ENCODE assay signal across 1 cellular context in the genomic region with DNA sequence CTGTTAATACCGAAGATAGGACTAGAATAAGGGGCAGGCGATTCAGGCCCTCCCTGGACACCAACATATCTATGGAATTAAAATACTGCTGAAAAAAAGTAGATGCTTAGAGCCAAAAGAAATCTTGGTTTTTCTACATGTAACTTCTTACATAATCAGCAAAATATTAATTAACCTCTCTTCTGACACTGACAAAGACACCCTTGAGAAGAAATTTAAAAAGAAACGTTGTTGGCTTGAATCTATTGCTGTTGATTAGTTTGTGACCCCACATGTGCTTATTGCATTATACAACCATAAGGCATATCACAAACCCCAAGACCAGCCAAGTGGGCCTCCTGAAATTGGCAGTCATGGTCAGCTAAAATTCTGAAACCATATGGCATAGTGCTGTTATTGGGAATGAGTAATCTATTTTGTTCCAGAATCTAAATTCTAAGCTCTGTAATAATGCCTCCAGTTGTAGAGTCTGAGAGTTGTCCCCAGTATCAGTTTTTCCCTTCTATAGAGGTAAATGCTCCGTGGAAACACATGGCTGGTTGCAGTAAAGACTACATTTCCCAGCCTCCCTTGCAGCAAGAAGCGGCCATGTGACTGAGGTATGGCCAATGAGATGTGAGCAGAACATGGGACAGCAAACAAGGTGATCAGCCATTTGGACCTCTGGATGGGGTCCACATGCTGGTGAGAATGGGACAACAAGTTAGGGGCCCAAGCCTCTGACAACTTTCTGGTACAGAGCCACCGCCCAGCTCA.
TF ChIP-seq lines count a peak whose summit lies in the region.

No MANE protein-coding gene starts in this region.

TF ChIP-seq in K562, 482 proteins besides CTCF, POLR2A, EP300 and RAD21 (continued from another document):
- TF ChIP-seq NR2C1 (IDR thresholded peaks at IDR 0.05) (0 out of 2 replicates have a peak, but pooled peaks have one; percentile 8), NR2C1 (tag; IDR thresholded peaks at IDR 0.05) (no peak), MXI1 (IDR thresholded peaks at IDR 0.05; ENCODE audit: low read depth, low read length) (peak; percentile 69; the same call in 1 of the 2 replicates), FOXP1 (CRISPR knock-in tag; IDR thresholded peaks at IDR 0.05) (no peak), CBX3 (IDR thresholded peaks at IDR 0.05; ENCODE audit: borderline replicate concordance in 1 of 2, low read length in 2 of 2) (peak in 1 of 2 experiments; percentile 87; a peak in 1 of 3 replicates), HDAC3 (IDR thresholded peaks at IDR 0.05; ENCODE audit: borderline replicate concordance, partially characterized antibody) (no peak), ZC3H8 (IDR thresholded peaks at IDR 0.05) (no peak), NR3C1 (CRISPR knock-in tag; IDR thresholded peaks at IDR 0.05) (no peak), ZNF436 (CRISPR knock-in tag; IDR thresholded peaks at IDR 0.05) (no peak), ZNF77 (CRISPR knock-in tag; IDR thresholded peaks at IDR 0.05) (no peak), ZNF316 (IDR thresholded peaks at IDR 0.05) (peak; percentile 87), RHOXF2B (CRISPR knock-in tag; conservative IDR thresholded peaks at IDR 0.05) (no peak), JUNB (CRISPR knock-in tag; conservative IDR thresholded peaks at IDR 0.05) (no peak), ARNT (IDR thresholded peaks at IDR 0.05) (peak in 1 of 2 experiments; percentile 28; a peak in 1 of 4 replicates), ZNF143 (CRISPR knock-in tag; IDR thresholded peaks at IDR 0.05) (peak; percentile 96), ZFP1 (CRISPR knock-in tag; IDR thresholded peaks at IDR 0.05) (no peak), NRF1 (conservative IDR thresholded peaks at IDR 0.05 in 1 of 2, IDR thresholded peaks at IDR 0.05 in 1 of 2) (no peak), MBD2 (IDR thresholded peaks at IDR 0.05; ENCODE audit: borderline replicate concordance, low read depth) (peak; percentile 83), GABPB2 (CRISPR knock-in tag; conservative IDR thresholded peaks at IDR 0.05) (no peak), EP400 (IDR thresholded peaks at IDR 0.05) (peak; percentile 65), HNRNPUL1 (IDR thresholded peaks at IDR 0.05; ENCODE audit: low read length) (no peak), NFYB (IDR thresholded peaks at IDR 0.05; ENCODE audit: extremely low read depth, insufficient read length) (peak; percentile 54), NFE2 (IDR thresholded peaks at IDR 0.05; ENCODE audit: low read depth) (no peak), RNF2 (IDR thresholded peaks at IDR 0.05) (no peak; the same call in 1 of the 2 replicates), CREB1 (IDR thresholded peaks at IDR 0.05) (no peak), CREB1 (CRISPR knock-in tag; IDR thresholded peaks at IDR 0.05) (no peak), ETV6 (IDR thresholded peaks at IDR 0.05; ENCODE audit: borderline replicate concordance in 1 of 2, low read depth in 2 of 2, low read length in 1 of 2) (no peak), ETV6 (CRISPR knock-in tag; IDR thresholded peaks at IDR 0.05; ENCODE audit: borderline replicate concordance) (no peak), SMARCB1 (IDR thresholded peaks at IDR 0.05; ENCODE audit: insufficient read length, low read depth) (no peak), MEF2A (IDR thresholded peaks at IDR 0.05; ENCODE audit: control insufficient read depth, low read depth, low read length) (no peak), RBM17 (IDR thresholded peaks at IDR 0.05; ENCODE audit: borderline replicate concordance, low read depth, low read length) (no peak), ZNF445 (CRISPR knock-in tag; IDR thresholded peaks at IDR 0.05; ENCODE audit: low read depth) (no peak), ZNF561 (CRISPR knock-in tag; conservative IDR thresholded peaks at IDR 0.05) (no peak)
- TF ChIP-seq, protein P1, sequence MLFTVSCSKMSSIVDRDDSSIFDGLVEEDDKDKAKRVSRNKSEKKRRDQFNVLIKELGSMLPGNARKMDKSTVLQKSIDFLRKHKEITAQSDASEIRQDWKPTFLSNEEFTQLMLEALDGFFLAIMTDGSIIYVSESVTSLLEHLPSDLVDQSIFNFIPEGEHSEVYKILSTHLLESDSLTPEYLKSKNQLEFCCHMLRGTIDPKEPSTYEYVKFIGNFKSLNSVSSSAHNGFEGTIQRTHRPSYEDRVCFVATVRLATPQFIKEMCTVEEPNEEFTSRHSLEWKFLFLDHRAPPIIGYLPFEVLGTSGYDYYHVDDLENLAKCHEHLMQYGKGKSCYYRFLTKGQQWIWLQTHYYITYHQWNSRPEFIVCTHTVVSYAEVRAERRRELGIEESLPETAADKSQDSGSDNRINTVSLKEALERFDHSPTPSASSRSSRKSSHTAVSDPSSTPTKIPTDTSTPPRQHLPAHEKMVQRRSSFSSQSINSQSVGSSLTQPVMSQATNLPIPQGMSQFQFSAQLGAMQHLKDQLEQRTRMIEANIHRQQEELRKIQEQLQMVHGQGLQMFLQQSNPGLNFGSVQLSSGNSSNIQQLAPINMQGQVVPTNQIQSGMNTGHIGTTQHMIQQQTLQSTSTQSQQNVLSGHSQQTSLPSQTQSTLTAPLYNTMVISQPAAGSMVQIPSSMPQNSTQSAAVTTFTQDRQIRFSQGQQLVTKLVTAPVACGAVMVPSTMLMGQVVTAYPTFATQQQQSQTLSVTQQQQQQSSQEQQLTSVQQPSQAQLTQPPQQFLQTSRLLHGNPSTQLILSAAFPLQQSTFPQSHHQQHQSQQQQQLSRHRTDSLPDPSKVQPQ (CRISPR knock-in tag; IDR thresholded peaks at IDR 0.05; ENCODE audit: borderline replicate concordance): no peak
- TF ChIP-seq, protein P2, sequence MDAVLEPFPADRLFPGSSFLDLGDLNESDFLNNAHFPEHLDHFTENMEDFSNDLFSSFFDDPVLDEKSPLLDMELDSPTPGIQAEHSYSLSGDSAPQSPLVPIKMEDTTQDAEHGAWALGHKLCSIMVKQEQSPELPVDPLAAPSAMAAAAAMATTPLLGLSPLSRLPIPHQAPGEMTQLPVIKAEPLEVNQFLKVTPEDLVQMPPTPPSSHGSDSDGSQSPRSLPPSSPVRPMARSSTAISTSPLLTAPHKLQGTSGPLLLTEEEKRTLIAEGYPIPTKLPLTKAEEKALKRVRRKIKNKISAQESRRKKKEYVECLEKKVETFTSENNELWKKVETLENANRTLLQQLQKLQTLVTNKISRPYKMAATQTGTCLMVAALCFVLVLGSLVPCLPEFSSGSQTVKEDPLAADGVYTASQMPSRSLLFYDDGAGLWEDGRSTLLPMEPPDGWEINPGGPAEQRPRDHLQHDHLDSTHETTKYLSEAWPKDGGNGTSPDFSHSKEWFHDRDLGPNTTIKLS (IDR thresholded peaks at IDR 0.05; ENCODE audit: borderline replicate concordance, low read depth): peak; percentile 73
- TF ChIP-seq, protein P3, sequence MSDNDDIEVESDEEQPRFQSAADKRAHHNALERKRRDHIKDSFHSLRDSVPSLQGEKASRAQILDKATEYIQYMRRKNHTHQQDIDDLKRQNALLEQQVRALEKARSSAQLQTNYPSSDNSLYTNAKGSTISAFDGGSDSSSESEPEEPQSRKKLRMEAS (CRISPR knock-in tag; IDR thresholded peaks at IDR 0.05): peak; percentile 85
